In the genomic region with DNA sequence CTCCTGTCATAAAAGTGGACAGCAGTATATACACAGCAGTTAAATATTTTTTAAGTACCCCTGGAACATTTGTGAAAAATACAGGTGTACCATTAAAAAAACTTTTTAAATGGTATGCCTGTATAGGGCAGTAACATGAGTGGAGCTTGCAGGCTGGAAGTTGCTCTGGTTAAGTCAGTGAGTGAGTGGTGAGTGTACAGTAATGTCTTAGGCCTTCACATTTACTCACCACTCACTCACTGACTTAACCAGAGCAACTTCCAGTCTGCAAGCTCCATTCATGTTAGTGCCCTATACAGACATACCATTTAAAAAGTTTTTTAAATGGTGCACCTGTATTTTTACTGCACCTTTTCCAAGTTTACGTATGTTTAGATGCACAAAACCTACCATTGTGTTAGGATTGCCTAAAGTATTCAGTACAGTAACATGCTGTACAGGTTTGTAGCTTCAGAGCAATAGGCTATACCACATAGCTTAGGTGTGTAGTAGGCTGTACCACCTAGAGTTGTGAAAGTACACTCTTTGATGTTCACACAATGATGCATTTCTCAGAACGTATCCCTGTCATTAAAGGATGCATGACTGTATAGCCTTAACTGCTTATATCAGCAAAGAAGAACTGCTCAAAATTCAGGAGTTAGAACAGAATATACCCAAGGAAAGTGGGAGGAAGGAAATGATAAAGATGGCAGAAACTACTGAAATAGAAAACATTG, we compare ENCODE assay signal across 2 cellular contexts.
TF ChIP-seq lines count a peak whose summit lies in the region.

No MANE protein-coding gene starts in this region.

TF ChIP-seq in SK-N-SH treated with all-trans-retinoic acid at 6 μM for 48 hours, 23 proteins besides CTCF, POLR2A, EP300 and RAD21 (continued from another document):
- TF ChIP-seq, protein P1, sequence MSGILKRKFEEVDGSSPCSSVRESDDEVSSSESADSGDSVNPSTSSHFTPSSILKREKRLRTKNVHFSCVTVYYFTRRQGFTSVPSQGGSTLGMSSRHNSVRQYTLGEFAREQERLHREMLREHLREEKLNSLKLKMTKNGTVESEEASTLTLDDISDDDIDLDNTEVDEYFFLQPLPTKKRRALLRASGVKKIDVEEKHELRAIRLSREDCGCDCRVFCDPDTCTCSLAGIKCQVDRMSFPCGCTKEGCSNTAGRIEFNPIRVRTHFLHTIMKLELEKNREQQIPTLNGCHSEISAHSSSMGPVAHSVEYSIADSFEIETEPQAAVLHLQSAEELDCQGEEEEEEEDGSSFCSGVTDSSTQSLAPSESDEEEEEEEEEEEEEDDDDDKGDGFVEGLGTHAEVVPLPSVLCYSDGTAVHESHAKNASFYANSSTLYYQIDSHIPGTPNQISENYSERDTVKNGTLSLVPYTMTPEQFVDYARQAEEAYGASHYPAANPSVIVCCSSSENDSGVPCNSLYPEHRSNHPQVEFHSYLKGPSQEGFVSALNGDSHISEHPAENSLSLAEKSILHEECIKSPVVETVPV (CRISPR knock-in tag; IDR thresholded peaks at IDR 0.05), result no peak
- no peak for TF ChIP-seq ESRRG (CRISPR knock-in tag; IDR thresholded peaks at IDR 0.05)
- no peak for TF ChIP-seq ZNF70 (CRISPR knock-in tag; IDR thresholded peaks at IDR 0.05)
- TF ChIP-seq ZC3H10 (CRISPR knock-in tag; IDR thresholded peaks at IDR 0.05), result no peak
- TF ChIP-seq TSHZ2 (CRISPR knock-in tag; IDR thresholded peaks at IDR 0.05), result no peak
- no peak for TF ChIP-seq SNAI2 (CRISPR knock-in tag; IDR thresholded peaks at IDR 0.05)
- no peak for TF ChIP-seq OSR1 (CRISPR knock-in tag; IDR thresholded peaks at IDR 0.05)
- TF ChIP-seq ISL1 (CRISPR knock-in tag; IDR thresholded peaks at IDR 0.05), result no peak
- no peak for TF ChIP-seq ZNF8 (CRISPR knock-in tag; IDR thresholded peaks at IDR 0.05)
- no peak for TF ChIP-seq PPARA (CRISPR knock-in tag; IDR thresholded peaks at IDR 0.05; ENCODE audit: borderline replicate concordance)
- no peak for TF ChIP-seq ZFP30 (CRISPR knock-in tag; IDR thresholded peaks at IDR 0.05)
- no peak for TF ChIP-seq CREB5 (CRISPR knock-in tag; IDR thresholded peaks at IDR 0.05; ENCODE audit: low read depth)
TF ChIP-seq in SK-N-SH treated with all-trans-retinoic acid at 6 μM for 48 hours: peak in this region for 0.

TF ChIP-seq in SK-N-SH, 30 proteins besides CTCF, POLR2A, EP300 and RAD21 (continued from another document):
- no peak for TF ChIP-seq ELF1 (IDR thresholded peaks at IDR 0.05)
- TF ChIP-seq GATA2 (CRISPR knock-in tag; IDR thresholded peaks at IDR 0.05), result no peak
